Comparison of ENCODE assay signal across 13 cellular contexts in genomic region chr17:81030726-81031570, GRCh38. TPM values are rescaled to one million over a fixed set of nuclear protein-coding genes. Genes with fewer than 3 reads are reported as not detected.
DNase-seq lines count a peak whose midpoint lies in the region; ATAC-seq and TF ChIP-seq lines count a peak whose summit lies in the region.
"Had no signal": no experiment of that assay in that cellular context is flagged by ENCODE, and none has a peak within 500 bp of the region (broad histone marks: within the 10 kb centered on the region; RNA-seq: fewer than 3 reads in every experiment).

No MANE protein-coding gene starts in this region.

- H3K9me3 ChIP-seq in heart right ventricle (no peaks in the 10 kb centered on the region), neutrophil (no peaks in the 10 kb centered on the region)

- DNase-seq in DMS53 (lab: John Stamatoyannopoulos, UW) (peak; percentile 93), SHP77 (lab: John Stamatoyannopoulos, UW) (peak; percentile 71 to 76), heart right ventricle (peak in 1 of 2 donors; percentile 60), LoVo (ENCODE audit: low spot score) (no peak)
- no peak for DNase-seq in activated CD4-positive, alpha-beta T cell treated with anti-CD3 and anti-CD28 coated beads for 4 hours
- DNase-seq: activated CD4-positive, alpha-beta T cell treated with anti-CD3 and anti-CD28 coated beads, Interleukin-2, amount 10 ng/mL, durations not matched to agents 7 days and 5 days; activated gamma-delta T cell treated with Interleukin-2 at 50 U/mL for 16 hours; CD4-positive, CD25-positive, alpha-beta regulatory T cell; GOT3; NCI-H2227 treated with DMSO at 0.1 percent for 48 hours had no signal

- peak overlapping the region in 8 of 10 donors; percentile 15 to 75 (median 62) for H3K27ac ChIP-seq in heart right ventricle
- H3K27ac ChIP-seq in neutrophil: peak overlapping the region; percentile 79

- intact Hi-C loops in heart right ventricle (cut with DNase I): loop anchor here in 1 of 10 donors (2.0 kb wide), 1 partner anchor 70 kb away; no protein-coding TSS in a partner anchor

- H3K27me3 ChIP-seq in heart right ventricle (peaks cover 0 to 35% (median 27%) of the 10 kb centered on the region in 7 donors), neutrophil (peaks cover 47% of the 10 kb centered on the region)

- TF ChIP-seq CTCF in heart right ventricle (IDR thresholded peaks at IDR 0.05) (no peak), neutrophil (IDR thresholded peaks at IDR 0.05) (no peak)

- H3K4me3 ChIP-seq in heart right ventricle (peak overlapping the region in 4 of 10 donors; percentile 1 to 17 (median 3)), neutrophil (ENCODE audit: low read depth in 1 of 2, low read length in 1 of 2) (peak overlapping the region; percentile 76 to 81)

- H3K36me3 ChIP-seq in heart right ventricle (peaks cover 0 to 12% (median 0%) of the 10 kb centered on the region in 9 donors), neutrophil (no peaks in the 10 kb centered on the region)

- 42 to 43% methylated on average over 32 of the region's 32 CpGs for WGBS in heart right ventricle, 2 donors

- peak; percentile 12 to 72 (median 54) for ATAC-seq in heart right ventricle
- ATAC-seq in GM21390 (IDR thresholded peaks at IDR 0.05; ENCODE audit: unreplicated experiment): no peak
- ATAC-seq in HG02610 (IDR thresholded peaks at IDR 0.05; ENCODE audit: unreplicated experiment): no peak

- H3K4me1 ChIP-seq in heart right ventricle (peaks cover 8 to 47% (median 39%) of the 10 kb centered on the region in 9 donors), neutrophil (ENCODE audit: control insufficient read depth in 1 of 2, insufficient read depth in 1 of 2, low read depth in 1 of 2, low read length in 1 of 2) (peaks cover 40 to 47% of the 10 kb centered on the region in 2 experiments)

RNA-seq across cellular contexts. Expression of gene BAIAP2, which starts 4.0 kb away (rescaled TPM):
- 10 to 100 TPM in 9 of 10 donors, 1 to 10 TPM in 1; 9.5 to 25.8 (median 13.8) TPM for total RNA-seq in heart right ventricle
- 10 to 100 TPM; 16.1 to 18.7 TPM for polyA plus RNA-seq in heart right ventricle

RNA-seq across cellular contexts. Expression of gene CHMP6, which starts 39.3 kb away (rescaled TPM):
- total RNA-seq in heart right ventricle: 10 to 100 TPM; 17.5 to 26.4 (median 22.1) TPM
- 10 to 100 TPM; 23.8 to 30.6 TPM for polyA plus RNA-seq in heart right ventricle

Comparison
In these comparisons a context has a peak if more than half of its experiments do, and no peak if none do; other contexts are left out.
1. DNase-seq: peak in DMS53 (single experiment) and SHP77 (2 of 2); none in LoVo (single experiment) and activated CD4-positive, alpha-beta T cell treated with anti-CD3 and anti-CD28 coated beads for 4 hours (0 of 2).
2. ATAC-seq: peak in heart right ventricle (8 of 8); none in GM21390 (single experiment) and HG02610 (single experiment).